8 cellular contexts compared by ENCODE assay signal in genomic region chr5:32311404-32312193, GRCh38. TPM values are rescaled to one million over a fixed set of nuclear protein-coding genes. Genes with fewer than 3 reads are reported as not detected.
DNase-seq lines count a peak whose midpoint lies in the region; ATAC-seq, FAIRE-seq and TF ChIP-seq lines count a peak whose summit lies in the region.

No MANE protein-coding gene starts in this region.

- H3K4ac ChIP-seq in trophoblast cell (ENCODE audit: low read depth, low read length): peak overlapping the region; percentile 40

- H2AFZ ChIP-seq in trophoblast cell (ENCODE audit: insufficient read depth, low read length, poor library complexity): peak overlapping the region; percentile 46

- H2BK5ac ChIP-seq in trophoblast cell (ENCODE audit: low read depth, low read length, poor library complexity): no peak overlapping the region

- H3K18ac ChIP-seq in trophoblast cell (ENCODE audit: low read length): no peak overlapping the region

- H3K9me3 ChIP-seq in esophagus (ENCODE audit: control insufficient read depth in 2 of 2, insufficient read depth in 1 of 2, low read depth in 1 of 2, low read length in 1 of 2) (no peaks in the 10 kb centered on the region), trophoblast cell (ENCODE audit: insufficient read depth, low read depth, low read length) (no peaks in the 10 kb centered on the region)

- no peak for ATAC-seq in HG03457 (IDR thresholded peaks at IDR 0.05; ENCODE audit: unreplicated experiment)

- POLR2A ChIA-PET in GM10248 (lab: Yijun Ruan, JAX): no interaction called here

- H4K91ac ChIP-seq in trophoblast cell (ENCODE audit: low read depth, low read length): no peak overlapping the region

- peak overlapping the region; percentile 97 to 99 for H3K27ac ChIP-seq in esophagus (ENCODE audit: low read depth in 2 of 2, low read length in 1 of 2)
- H3K27ac ChIP-seq in trophoblast cell (ENCODE audit: low read depth, low read length): no peak overlapping the region

- H4K8ac ChIP-seq in trophoblast cell (ENCODE audit: low read depth, low read length): peak overlapping the region; percentile 67

- no peak overlapping the region for H2BK12ac ChIP-seq in trophoblast cell (ENCODE audit: low read length)

- DNase-seq in GM12892 (ENCODE audit: insufficient read length): no peak
- DNase-seq in RKO (ENCODE audit: low spot score): peak; percentile 42
- no peak for DNase-seq in trophoblast cell
- DNase-seq in nucleus accumbens (lab: John Stamatoyannopoulos, UW): no peak
- DNase-seq in GM10248 (ENCODE audit: extremely low spot score): no peak
- DNase-seq in NCI-H82 (lab: John Stamatoyannopoulos, UW): no peak

- 27 to 32% methylated on average over 16 of the region's 16 CpGs for WGBS in esophagus, 2 donors
- WGBS in trophoblast cell (ENCODE audit: extremely low coverage, insufficient coverage, insufficient read length): 100% methylated on average over 1 of the region's 16 CpGs

- peaks cover 0 to 4% of the 10 kb centered on the region in 2 donors for H3K4me1 ChIP-seq in esophagus (ENCODE audit: control insufficient read depth in 2 of 2, insufficient read depth in 2 of 2, low read length in 1 of 2)
- H3K4me1 ChIP-seq in trophoblast cell (ENCODE audit: control insufficient read depth in 1 of 2, insufficient read depth in 2 of 2, low read length in 2 of 2): peaks cover 3 to 5% of the 10 kb centered on the region in 2 experiments

- peak overlapping the region; percentile 17 for H4K12ac ChIP-seq in trophoblast cell (ENCODE audit: low read depth, low read length)

- peaks cover 8% of the 10 kb centered on the region for H3K79me2 ChIP-seq in trophoblast cell (ENCODE audit: control insufficient read depth, insufficient read depth, low read length, poor library complexity)

- peak overlapping the region; percentile 69 for H3K4me2 ChIP-seq in trophoblast cell (ENCODE audit: low read length)

- no peaks in the 10 kb centered on the region for H3K36me3 ChIP-seq in esophagus (ENCODE audit: control insufficient read depth in 2 of 2, insufficient read depth in 2 of 2, low read length in 1 of 2)
- H3K36me3 ChIP-seq in trophoblast cell (ENCODE audit: control insufficient read depth in 1 of 2, insufficient read depth in 2 of 2, low read length in 2 of 2): no peaks in the 10 kb centered on the region

- no peak overlapping the region for H2AK5ac ChIP-seq in trophoblast cell (ENCODE audit: low read length)

- peak; percentile 61 for FAIRE-seq in GM12892 (lab: Jason Lieb, UNC)

- CTCF ChIA-PET in GM10248 (lab: Yijun Ruan, JAX): interaction anchor here (1.0 to 1.4 kb wide), 2 partner anchors 26 to 28 kb away, joined by 3 read pairs; no protein-coding TSS in a partner anchor

- TF ChIP-seq POLR2A in GM12892 (IDR thresholded peaks at IDR 0.05; ENCODE audit: low read depth, low read length): no peak

- peak overlapping the region; percentile 5 for H2BK120ac ChIP-seq in trophoblast cell (ENCODE audit: insufficient read depth, low read length, poor library complexity)

- H3K27me3 ChIP-seq in esophagus (ENCODE audit: control insufficient read depth in 1 of 2, insufficient read depth in 2 of 2, low read length in 2 of 2): no peaks in the 10 kb centered on the region
- no peaks in the 10 kb centered on the region for H3K27me3 ChIP-seq in trophoblast cell (ENCODE audit: insufficient read depth, low read length)

- no peak overlapping the region for H3K23ac ChIP-seq in trophoblast cell (ENCODE audit: low read length)

- peaks cover 7% of the 10 kb centered on the region for H3K79me1 ChIP-seq in trophoblast cell (ENCODE audit: low read length)

- no peak for TF ChIP-seq CTCF in GM10248 (IDR thresholded peaks at IDR 0.05; ENCODE audit: control extremely low read depth, extremely low read depth, low read depth, missing control alignments)

- H3K14ac ChIP-seq in trophoblast cell (ENCODE audit: low read length): peak overlapping the region; percentile 34

- peak overlapping the region; percentile 82 to 97 for H3K4me3 ChIP-seq in esophagus (ENCODE audit: low read depth in 1 of 2, low read length in 2 of 2)
- H3K4me3 ChIP-seq in trophoblast cell (ENCODE audit: low read depth, low read length): peak overlapping the region; percentile 98

- no peak overlapping the region for H3K9ac ChIP-seq in trophoblast cell (ENCODE audit: low read length)

RNA-seq across cellular contexts. Expression of gene MTMR12, which starts 1.1 kb away (rescaled TPM):
- 9.3 TPM for polyA plus RNA-seq in GM12892 (2012; ENCODE audit: missing spikeins)
- polyA plus RNA-seq in esophagus: 1 to 10 TPM; 5.2 to 8.2 TPM
- 14.5 TPM in 2 replicates for polyA plus RNA-seq in trophoblast cell (2013)
